In the genomic region with DNA sequence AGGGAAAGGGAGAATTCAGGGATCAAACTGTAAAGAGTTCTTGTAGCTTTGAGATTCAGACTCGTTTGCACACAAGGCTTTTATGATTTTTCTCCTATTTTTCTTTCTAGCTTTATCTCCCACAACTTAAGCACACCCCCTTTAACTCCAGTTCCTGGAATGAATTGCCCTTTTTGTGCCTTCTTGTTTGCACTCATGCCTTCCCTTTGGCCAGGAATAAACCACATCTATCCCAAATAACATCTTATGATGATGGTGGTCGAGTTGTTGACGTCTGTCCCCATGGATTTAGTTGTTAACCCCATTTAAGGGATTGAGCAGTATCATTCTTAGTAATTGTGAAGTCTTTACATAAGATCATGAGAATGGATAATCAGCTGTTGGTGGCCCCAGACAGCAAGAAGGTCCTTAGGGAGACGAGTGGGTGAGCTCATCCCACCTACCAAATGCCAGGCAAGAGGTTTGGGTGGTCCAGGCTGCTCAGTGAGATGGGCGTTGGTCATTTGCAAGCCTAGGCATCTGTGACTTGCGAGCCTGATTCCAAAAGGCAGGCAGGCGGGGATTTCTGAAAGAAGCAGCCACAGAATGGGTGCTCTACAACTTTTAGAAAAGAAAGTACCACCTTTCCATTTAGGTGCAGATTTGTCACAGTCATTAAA, we compare ENCODE assay signal across 8 cellular contexts. TPM values are rescaled to one million over a fixed set of nuclear protein-coding genes. Genes with fewer than 3 reads are reported as not detected.
DNase-seq lines count a peak whose midpoint lies in the region; ATAC-seq and TF ChIP-seq lines count a peak whose summit lies in the region.

No MANE protein-coding gene starts in this region.

- 66% methylated on average over 7 of the region's 7 CpGs for WGBS in HUES64

- no peak for ATAC-seq in naive thymus-derived CD4-positive, alpha-beta T cell
- no peak for ATAC-seq in HG02981 (IDR thresholded peaks at IDR 0.05; ENCODE audit: unreplicated experiment)
- no peak for ATAC-seq in HG02763 (IDR thresholded peaks at IDR 0.05; ENCODE audit: unreplicated experiment)
- no peak for ATAC-seq in GM21390 (IDR thresholded peaks at IDR 0.05; ENCODE audit: unreplicated experiment)

- peaks cover 27% of the 10 kb centered on the region for H3K36me3 ChIP-seq in HUES64 (ENCODE audit: insufficient read depth, low read length)
- peaks cover 4 to 15% (median 4%) of the 10 kb centered on the region in 3 experiments for H3K36me3 ChIP-seq in naive thymus-derived CD4-positive, alpha-beta T cell (ENCODE audit: control insufficient read depth in 2 of 3, insufficient read depth in 3 of 3, low read length in 3 of 3)

- peaks cover 30 to 64% (median 59%) of the 10 kb centered on the region in 7 donors for H3K4me1 Mint-ChIP-seq in naive thymus-derived CD4-positive, alpha-beta T cell

- no peak for DNase-seq in AG04449 (ENCODE audit: low read depth, low spot score)
- peak in 1 of 2 donors; percentile 13 for DNase-seq in cardiac fibroblast (ENCODE audit: low read depth in 2 of 2)
- DNase-seq in naive thymus-derived CD4-positive, alpha-beta T cell = no peak
- no peak for DNase-seq in stimulated activated CD4-positive, alpha-beta T cell treated with anti-CD3 and anti-CD28 coated beads, Interleukin-15, amount 100 ng/mL, for 24 hours

- peak overlapping the region; percentile 82 to 96 (median 90) for H3K4me3 Mint-ChIP-seq in naive thymus-derived CD4-positive, alpha-beta T cell

- POLR2A ChIA-PET in AG04449 (lab: Yijun Ruan, JAX) = interaction anchor here (1.0 kb wide), 1 partner anchor 75 kb away, joined by 3 read pairs; a partner anchor contains a TSS
- POLR2A ChIA-PET in naive thymus-derived CD4-positive, alpha-beta T cell (lab: Charles Lee) = interaction anchor here (0.7 to 4.2 kb wide), 6 partner anchors 9 to 466 kb away, joined by 3 to 23 read pairs (median 10); a partner anchor contains a TSS

- H3K4me3 ChIP-seq in AG04449 (ENCODE audit: low read depth, low read length) = peak overlapping the region; percentile 83
- H3K4me3 ChIP-seq in HUES64 (ENCODE audit: low read length) = peak overlapping the region; percentile 90
- H3K4me3 ChIP-seq in cardiac fibroblast (replicated peaks in 1 of 2; ENCODE audit: low read depth in 2 of 2, low read length in 2 of 2) = peak overlapping the region; percentile 91 to 92
- H3K4me3 ChIP-seq in naive thymus-derived CD4-positive, alpha-beta T cell (ENCODE audit: low read length) = peak overlapping the region; percentile 46

- no peaks in the 10 kb centered on the region for H3K9me3 ChIP-seq in HUES64 (ENCODE audit: insufficient read depth, low read depth, low read length)
- no peaks in the 10 kb centered on the region for H3K9me3 ChIP-seq in naive thymus-derived CD4-positive, alpha-beta T cell (ENCODE audit: control insufficient read depth in 2 of 3, low read length in 3 of 3)

- intact Hi-C loops in naive thymus-derived CD4-positive, alpha-beta T cell (cut with micrococcal nuclease) = loop anchor here (2.0 to 10.0 kb wide), 5 partner anchors 25 to 1255 kb away; a partner anchor contains a TSS

- H3K27me3 ChIP-seq in HUES64 (ENCODE audit: insufficient read depth, low read length) = peaks cover 3% of the 10 kb centered on the region; the same call in 1 of the 2 replicates
- no peaks in the 10 kb centered on the region for H3K27me3 ChIP-seq in naive thymus-derived CD4-positive, alpha-beta T cell (ENCODE audit: control insufficient read depth in 2 of 2, insufficient read depth in 2 of 2, low read length in 2 of 2)

- peaks cover 0 to 2% (median 0%) of the 10 kb centered on the region in 11 donors for H3K9me3 Mint-ChIP-seq in naive thymus-derived CD4-positive, alpha-beta T cell

- H3K36me3 Mint-ChIP-seq in naive thymus-derived CD4-positive, alpha-beta T cell = peaks cover 0 to 20% (median 8%) of the 10 kb centered on the region in 5 donors

- H3K9ac ChIP-seq in HUES64 (ENCODE audit: low read depth, low read length) = peak overlapping the region; percentile 81; the same call in 1 of the 2 replicates

- peak overlapping the region; percentile 1 to 87 (median 23) for H3K27ac Mint-ChIP-seq in naive thymus-derived CD4-positive, alpha-beta T cell

- H3K27ac ChIP-seq in HUES64 (ENCODE audit: low read depth, low read length) = no peak overlapping the region
- peak overlapping the region; percentile 35 for H3K27ac ChIP-seq in naive thymus-derived CD4-positive, alpha-beta T cell (ENCODE audit: low read depth, low read length)

- no peaks in the 10 kb centered on the region for H3K27me3 Mint-ChIP-seq in naive thymus-derived CD4-positive, alpha-beta T cell

- TF ChIP-seq CTCF in AG04449 (IDR thresholded peaks at IDR 0.05; ENCODE audit: insufficient read depth, low read length, missing control alignments) = no peak
- TF ChIP-seq CTCF in cardiac fibroblast (IDR thresholded peaks at IDR 0.05; ENCODE audit: low read depth, low read length) = no peak

- peaks cover 38% of the 10 kb centered on the region for H3K4me1 ChIP-seq in HUES64 (ENCODE audit: insufficient read depth, low read length)
- peaks cover 30 to 31% of the 10 kb centered on the region in 2 donors for H3K4me1 ChIP-seq in naive thymus-derived CD4-positive, alpha-beta T cell (ENCODE audit: control insufficient read depth in 2 of 2, insufficient read depth in 2 of 2, low read length in 2 of 2)

- CTCF ChIA-PET in AG04449 (lab: Yijun Ruan, JAX) = interaction anchor here (0.6 to 13.8 kb wide), 14 partner anchors 9 to 1170 kb away, joined by 3 to 189 read pairs (median 4); a partner anchor contains a TSS
- CTCF ChIA-PET in naive thymus-derived CD4-positive, alpha-beta T cell (lab: Charles Lee) = interaction anchor here (0.6 to 2.0 kb wide), 3 partner anchors 164 to 222 kb away, joined by 3 to 5 read pairs (median 3); no protein-coding TSS in a partner anchor

RNA-seq across cellular contexts. Expression of a gene that starts 2.3 kb away (rescaled TPM):
- polyA plus RNA-seq in HUES64 (2013, experiment 1 of 2) = 25.8 TPM
- 23.6 TPM for polyA plus RNA-seq in HUES64 (2013, experiment 2 of 2)
- total RNA-seq in naive thymus-derived CD4-positive, alpha-beta T cell = 10 to 100 TPM; 31.2 to 47.6 (median 37.8) TPM
- polyA plus RNA-seq in naive thymus-derived CD4-positive, alpha-beta T cell = 10 to 100 TPM; 21.8 to 61.8 TPM

RNA-seq across cellular contexts. Expression of a gene that starts 16.7 kb away (rescaled TPM):
- 0.05 TPM for polyA plus RNA-seq in HUES64 (2013, experiment 1 of 2)
- 0.06 TPM for polyA plus RNA-seq in HUES64 (2013, experiment 2 of 2)
- total RNA-seq in naive thymus-derived CD4-positive, alpha-beta T cell = 1 to 10 TPM in 1 of 5 experiments, under 1 TPM in 4; 0.24 to 1.6 (median 0.44) TPM
- polyA plus RNA-seq in naive thymus-derived CD4-positive, alpha-beta T cell = under 1 TPM in 1 of 2 donors, not detected in 1; 0.23 TPM
